Comparison of ENCODE assay signal across 9 cellular contexts in the genomic region with DNA sequence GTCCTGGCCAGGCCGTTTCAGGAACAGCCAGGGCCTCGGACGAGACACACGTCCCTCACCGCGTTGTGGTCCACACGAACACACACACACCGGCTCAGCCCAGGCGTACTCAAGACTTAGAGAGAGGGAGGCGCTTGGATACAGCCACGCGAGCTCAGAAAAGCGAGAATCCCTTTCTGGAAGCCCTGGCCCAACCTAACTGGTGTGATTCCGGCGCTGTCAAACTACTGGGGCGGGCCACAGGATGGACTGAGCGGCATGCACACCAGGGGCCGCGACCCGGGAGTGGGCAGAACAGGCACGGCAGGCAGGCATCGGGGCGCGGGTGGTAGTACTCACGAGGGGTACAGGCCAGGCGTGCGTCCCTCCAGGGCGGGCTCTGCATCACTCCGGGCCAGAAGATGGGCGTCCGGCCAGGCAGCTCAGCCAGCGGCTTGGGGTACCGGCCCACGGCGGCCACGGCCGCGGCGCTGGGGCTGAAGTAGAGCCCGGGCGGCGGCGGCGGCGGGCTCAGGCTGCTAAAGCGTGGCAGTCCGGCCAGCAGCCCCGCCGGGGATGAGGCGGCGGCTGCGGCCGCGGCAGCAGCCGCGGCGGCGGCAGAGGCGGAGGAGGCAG. TPM values are rescaled to one million over a fixed set of nuclear protein-coding genes. Genes with fewer than 3 reads are reported as not detected.
DNase-seq lines count a peak whose midpoint lies in the region; ATAC-seq and TF ChIP-seq lines count a peak whose summit lies in the region.
"Had no signal": no experiment of that assay in that cellular context is flagged by ENCODE, and none has a peak within 500 bp of the region (broad histone marks: within the 10 kb centered on the region; RNA-seq: fewer than 3 reads in every experiment).

No MANE protein-coding gene starts in this region.

- intact Hi-C loops in sigmoid colon (cut with DNase I), result no loop called here

- no peak for TF ChIP-seq CTCF in sigmoid colon (IDR thresholded peaks at IDR 0.05)

- peaks cover 0 to 2% (median 0%) of the 10 kb centered on the region in 4 donors for H3K9me3 ChIP-seq in sigmoid colon

- no peaks in the 10 kb centered on the region for H3K36me3 ChIP-seq in sigmoid colon

- ATAC-seq in SK-N-SH treated with all-trans-retinoic acid at 6 μM for 48 hours, result peak; percentile 2; the same call in 1 of the 3 replicates

- TF ChIP-seq POLR2A in sigmoid colon (IDR thresholded peaks at IDR 0.05), result no peak

- WGBS in sigmoid colon, 2 donors, result 4 to 6% methylated on average over 59 of the region's 59 CpGs

- peak; percentile 28 for DNase-seq in NCI-H748 (lab: John Stamatoyannopoulos, UW; ENCODE audit: unreplicated experiment)
- no peak for DNase-seq in NCI-H748 treated with DMSO at 0.1 percent for 48 hours (lab: John Stamatoyannopoulos, UW)
- DNase-seq in fibroblast of peridontal ligament (ENCODE audit: extremely low read depth), result peak; percentile 15
- no peak for DNase-seq in sigmoid colon
- no peak for DNase-seq in putamen (ENCODE audit: low spot score)
- DNase-seq in foreskin melanocyte, result no peak
- no peak for DNase-seq in OCI-M1 (lab: John Stamatoyannopoulos, UW)

- peak overlapping the region in 3 of 4 donors; percentile 29 to 44 (median 44) for H3K4me3 ChIP-seq in sigmoid colon
- H3K4me3 ChIP-seq: lung had no signal

- H3K4me1 ChIP-seq in sigmoid colon, result peaks cover 0 to 50% (median 46%) of the 10 kb centered on the region in 4 donors

- peak overlapping the region in 1 of 4 donors; percentile 96 for H3K27ac ChIP-seq in sigmoid colon

- TF ChIP-seq EP300 in sigmoid colon (IDR thresholded peaks at IDR 0.05), result no peak

- peaks cover 93 to 100% (median 100%) of the 10 kb centered on the region in 3 donors for H3K27me3 ChIP-seq in sigmoid colon

TF ChIP-seq in SK-N-SH treated with all-trans-retinoic acid at 6 μM for 48 hours, 23 proteins besides CTCF, POLR2A, EP300 and RAD21:
- no peak for TF ChIP-seq BACH2 (CRISPR knock-in tag; IDR thresholded peaks at IDR 0.05; ENCODE audit: borderline replicate concordance)
- no peak for TF ChIP-seq CSDC2 (CRISPR knock-in tag; IDR thresholded peaks at IDR 0.05)
- no peak for TF ChIP-seq ZNF70 (CRISPR knock-in tag; IDR thresholded peaks at IDR 0.05)
- TF ChIP-seq, protein P1, sequence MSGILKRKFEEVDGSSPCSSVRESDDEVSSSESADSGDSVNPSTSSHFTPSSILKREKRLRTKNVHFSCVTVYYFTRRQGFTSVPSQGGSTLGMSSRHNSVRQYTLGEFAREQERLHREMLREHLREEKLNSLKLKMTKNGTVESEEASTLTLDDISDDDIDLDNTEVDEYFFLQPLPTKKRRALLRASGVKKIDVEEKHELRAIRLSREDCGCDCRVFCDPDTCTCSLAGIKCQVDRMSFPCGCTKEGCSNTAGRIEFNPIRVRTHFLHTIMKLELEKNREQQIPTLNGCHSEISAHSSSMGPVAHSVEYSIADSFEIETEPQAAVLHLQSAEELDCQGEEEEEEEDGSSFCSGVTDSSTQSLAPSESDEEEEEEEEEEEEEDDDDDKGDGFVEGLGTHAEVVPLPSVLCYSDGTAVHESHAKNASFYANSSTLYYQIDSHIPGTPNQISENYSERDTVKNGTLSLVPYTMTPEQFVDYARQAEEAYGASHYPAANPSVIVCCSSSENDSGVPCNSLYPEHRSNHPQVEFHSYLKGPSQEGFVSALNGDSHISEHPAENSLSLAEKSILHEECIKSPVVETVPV (CRISPR knock-in tag; IDR thresholded peaks at IDR 0.05), result no peak
- no peak for TF ChIP-seq ZFP3 (CRISPR knock-in tag; IDR thresholded peaks at IDR 0.05)
- no peak for TF ChIP-seq ISL1 (CRISPR knock-in tag; IDR thresholded peaks at IDR 0.05)
- TF ChIP-seq OSR1 (CRISPR knock-in tag; IDR thresholded peaks at IDR 0.05), result no peak
- TF ChIP-seq GLIS3 (CRISPR knock-in tag; IDR thresholded peaks at IDR 0.05), result no peak
- TF ChIP-seq TOX (CRISPR knock-in tag; IDR thresholded peaks at IDR 0.05; ENCODE audit: borderline replicate concordance), result no peak
- no peak for TF ChIP-seq ZFP30 (CRISPR knock-in tag; IDR thresholded peaks at IDR 0.05)
- TF ChIP-seq PPARA (CRISPR knock-in tag; IDR thresholded peaks at IDR 0.05; ENCODE audit: borderline replicate concordance), result no peak
- TF ChIP-seq, protein P2, sequence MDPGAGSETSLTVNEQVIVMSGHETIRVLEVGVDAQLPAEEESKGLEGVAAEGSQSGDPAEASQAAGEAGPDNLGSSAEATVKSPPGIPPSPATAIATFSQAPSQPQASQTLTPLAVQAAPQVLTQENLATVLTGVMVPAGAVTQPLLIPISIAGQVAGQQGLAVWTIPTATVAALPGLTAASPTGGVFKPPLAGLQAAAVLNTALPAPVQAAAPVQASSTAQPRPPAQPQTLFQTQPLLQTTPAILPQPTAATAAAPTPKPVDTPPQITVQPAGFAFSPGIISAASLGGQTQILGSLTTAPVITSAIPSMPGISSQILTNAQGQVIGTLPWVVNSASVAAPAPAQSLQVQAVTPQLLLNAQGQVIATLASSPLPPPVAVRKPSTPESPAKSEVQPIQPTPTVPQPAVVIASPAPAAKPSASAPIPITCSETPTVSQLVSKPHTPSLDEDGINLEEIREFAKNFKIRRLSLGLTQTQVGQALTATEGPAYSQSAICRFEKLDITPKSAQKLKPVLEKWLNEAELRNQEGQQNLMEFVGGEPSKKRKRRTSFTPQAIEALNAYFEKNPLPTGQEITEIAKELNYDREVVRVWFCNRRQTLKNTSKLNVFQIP (CRISPR knock-in tag; IDR thresholded peaks at IDR 0.05; ENCODE audit: borderline replicate concordance, low read depth), result no peak
- TF ChIP-seq, protein P3, sequence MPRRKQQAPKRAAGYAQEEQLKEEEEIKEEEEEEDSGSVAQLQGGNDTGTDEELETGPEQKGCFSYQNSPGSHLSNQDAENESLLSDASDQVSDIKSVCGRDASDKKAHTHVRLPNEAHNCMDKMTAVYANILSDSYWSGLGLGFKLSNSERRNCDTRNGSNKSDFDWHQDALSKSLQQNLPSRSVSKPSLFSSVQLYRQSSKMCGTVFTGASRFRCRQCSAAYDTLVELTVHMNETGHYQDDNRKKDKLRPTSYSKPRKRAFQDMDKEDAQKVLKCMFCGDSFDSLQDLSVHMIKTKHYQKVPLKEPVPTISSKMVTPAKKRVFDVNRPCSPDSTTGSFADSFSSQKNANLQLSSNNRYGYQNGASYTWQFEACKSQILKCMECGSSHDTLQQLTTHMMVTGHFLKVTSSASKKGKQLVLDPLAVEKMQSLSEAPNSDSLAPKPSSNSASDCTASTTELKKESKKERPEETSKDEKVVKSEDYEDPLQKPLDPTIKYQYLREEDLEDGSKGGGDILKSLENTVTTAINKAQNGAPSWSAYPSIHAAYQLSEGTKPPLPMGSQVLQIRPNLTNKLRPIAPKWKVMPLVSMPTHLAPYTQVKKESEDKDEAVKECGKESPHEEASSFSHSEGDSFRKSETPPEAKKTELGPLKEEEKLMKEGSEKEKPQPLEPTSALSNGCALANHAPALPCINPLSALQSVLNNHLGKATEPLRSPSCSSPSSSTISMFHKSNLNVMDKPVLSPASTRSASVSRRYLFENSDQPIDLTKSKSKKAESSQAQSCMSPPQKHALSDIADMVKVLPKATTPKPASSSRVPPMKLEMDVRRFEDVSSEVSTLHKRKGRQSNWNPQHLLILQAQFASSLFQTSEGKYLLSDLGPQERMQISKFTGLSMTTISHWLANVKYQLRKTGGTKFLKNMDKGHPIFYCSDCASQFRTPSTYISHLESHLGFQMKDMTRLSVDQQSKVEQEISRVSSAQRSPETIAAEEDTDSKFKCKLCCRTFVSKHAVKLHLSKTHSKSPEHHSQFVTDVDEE (CRISPR knock-in tag; IDR thresholded peaks at IDR 0.05), result no peak
- TF ChIP-seq TCF4 (CRISPR knock-in tag; IDR thresholded peaks at IDR 0.05; ENCODE audit: borderline replicate concordance), result no peak
- TF ChIP-seq, protein P4, sequence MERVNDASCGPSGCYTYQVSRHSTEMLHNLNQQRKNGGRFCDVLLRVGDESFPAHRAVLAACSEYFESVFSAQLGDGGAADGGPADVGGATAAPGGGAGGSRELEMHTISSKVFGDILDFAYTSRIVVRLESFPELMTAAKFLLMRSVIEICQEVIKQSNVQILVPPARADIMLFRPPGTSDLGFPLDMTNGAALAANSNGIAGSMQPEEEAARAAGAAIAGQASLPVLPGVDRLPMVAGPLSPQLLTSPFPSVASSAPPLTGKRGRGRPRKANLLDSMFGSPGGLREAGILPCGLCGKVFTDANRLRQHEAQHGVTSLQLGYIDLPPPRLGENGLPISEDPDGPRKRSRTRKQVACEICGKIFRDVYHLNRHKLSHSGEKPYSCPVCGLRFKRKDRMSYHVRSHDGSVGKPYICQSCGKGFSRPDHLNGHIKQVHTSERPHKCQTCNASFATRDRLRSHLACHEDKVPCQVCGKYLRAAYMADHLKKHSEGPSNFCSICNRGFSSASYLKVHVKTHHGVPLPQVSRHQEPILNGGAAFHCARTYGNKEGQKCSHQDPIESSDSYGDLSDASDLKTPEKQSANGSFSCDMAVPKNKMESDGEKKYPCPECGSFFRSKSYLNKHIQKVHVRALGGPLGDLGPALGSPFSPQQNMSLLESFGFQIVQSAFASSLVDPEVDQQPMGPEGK (CRISPR knock-in tag; IDR thresholded peaks at IDR 0.05; ENCODE audit: borderline replicate concordance), result no peak
- TF ChIP-seq ZC3H10 (CRISPR knock-in tag; IDR thresholded peaks at IDR 0.05), result no peak
- no peak for TF ChIP-seq ZNF565 (CRISPR knock-in tag; conservative IDR thresholded peaks at IDR 0.05; ENCODE audit: low read depth)
- TF ChIP-seq ZNF8 (CRISPR knock-in tag; IDR thresholded peaks at IDR 0.05), result no peak
- TF ChIP-seq, protein P5, sequence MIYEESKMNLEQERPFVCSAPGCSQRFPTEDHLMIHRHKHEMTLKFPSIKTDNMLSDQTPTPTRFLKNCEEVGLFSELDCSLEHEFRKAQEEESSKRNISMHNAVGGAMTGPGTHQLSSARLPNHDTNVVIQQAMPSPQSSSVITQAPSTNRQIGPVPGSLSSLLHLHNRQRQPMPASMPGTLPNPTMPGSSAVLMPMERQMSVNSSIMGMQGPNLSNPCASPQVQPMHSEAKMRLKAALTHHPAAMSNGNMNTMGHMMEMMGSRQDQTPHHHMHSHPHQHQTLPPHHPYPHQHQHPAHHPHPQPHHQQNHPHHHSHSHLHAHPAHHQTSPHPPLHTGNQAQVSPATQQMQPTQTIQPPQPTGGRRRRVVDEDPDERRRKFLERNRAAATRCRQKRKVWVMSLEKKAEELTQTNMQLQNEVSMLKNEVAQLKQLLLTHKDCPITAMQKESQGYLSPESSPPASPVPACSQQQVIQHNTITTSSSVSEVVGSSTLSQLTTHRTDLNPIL (CRISPR knock-in tag; IDR thresholded peaks at IDR 0.05; ENCODE audit: low read depth), result no peak

RNA-seq across cellular contexts. Expression of a gene that starts 1.8 kb away (rescaled TPM):
- total RNA-seq in sigmoid colon, result not detected
- polyA plus RNA-seq in sigmoid colon, result under 1 TPM in 1 of 3 donors, not detected in 2; 0.01 TPM

Comparison
In these comparisons a context has a peak if more than half of its experiments do, and no peak if none do; other contexts are left out.
1. DNase-seq: peak in NCI-H748 (single experiment) and fibroblast of peridontal ligament (single experiment); none in NCI-H748 treated with DMSO at 0.1 percent for 48 hours (single experiment), sigmoid colon (single experiment), putamen (single experiment), foreskin melanocyte (single experiment) and OCI-M1 (single experiment).